Comparison of ENCODE assay signal across 9 cellular contexts in genomic region chr19:996051-996838, GRCh38. TPM values are rescaled to one million over a fixed set of nuclear protein-coding genes. Genes with fewer than 3 reads are reported as not detected.
DNase-seq lines count a peak whose midpoint lies in the region; ATAC-seq and TF ChIP-seq lines count a peak whose summit lies in the region.
"Had no signal": no experiment of that assay in that cellular context is flagged by ENCODE, and none has a peak within 500 bp of the region (broad histone marks: within the 10 kb centered on the region; RNA-seq: fewer than 3 reads in every experiment).

No MANE protein-coding gene starts in this region.

- DNase-seq in GM13976 (ENCODE audit: low spot score) = peak; percentile 82
- DNase-seq in activated T-helper 1 cell treated with anti-CD3 and anti-CD28 coated beads, Interleukin-12 subunit alpha, Interleukin-12 subunit beta, Interleukin-2, Interleukin-4 antibody, amounts not matched to agents 30 ng/mL and 10 ng/mL and 1 ng/mL, durations not matched to agents 14 hours and 24 hours and 36 hours (ENCODE audit: low spot score) = peak; percentile 69
- DNase-seq in hepatocyte (ENCODE audit: low spot score) = peak; percentile 88
- peak; percentile 37 to 60 (median 40) for DNase-seq in stimulated activated CD4-positive, alpha-beta T cell treated with anti-CD3 and anti-CD28 coated beads, TNF-alpha, amount 100 ng/mL, for 48 hours (ENCODE audit: low read depth in 3 of 3)

- no peaks in the 10 kb centered on the region for H3K27me3 ChIP-seq in OCI-LY3 (ENCODE audit: low read depth, low read length)
- peaks cover 46% of the 10 kb centered on the region for H3K27me3 ChIP-seq in hepatocyte

- 22% methylated on average over 58 of the region's 64 CpGs for WGBS in hepatocyte (ENCODE audit: low lambda C conversion rate, missing lambda C conversion rate)

- peaks cover 6% of the 10 kb centered on the region for H3K36me3 Mint-ChIP-seq in activated T-helper 1 cell treated with anti-CD3 and anti-CD28 coated beads, Interleukin-12 subunit alpha, Interleukin-12 subunit beta, Interleukin-2, Interleukin-4 antibody, amounts not matched to agents 30 ng/mL and 10 ng/mL and 1 ng/mL, durations not matched to agents 14 hours and 24 hours and 36 hours (ENCODE audit: low read depth)

- H3K36me3 ChIP-seq in OCI-LY3 (replicated peaks; ENCODE audit: low read depth, low read length) (peaks cover 20% of the 10 kb centered on the region), hepatocyte (replicated peaks; ENCODE audit: insufficient read depth, low read depth) (no peaks in the 10 kb centered on the region)

- ATAC-seq in GM19452 (IDR thresholded peaks at IDR 0.05; ENCODE audit: unreplicated experiment) = no peak
- no peak for ATAC-seq in HG02678 (IDR thresholded peaks at IDR 0.05; ENCODE audit: unreplicated experiment)
- no peak for ATAC-seq in GM21576 (IDR thresholded peaks at IDR 0.05; ENCODE audit: unreplicated experiment)

- H3K79me2 ChIP-seq in OCI-LY3 (ENCODE audit: low read length) (no peaks in the 10 kb centered on the region), hepatocyte (no peaks in the 10 kb centered on the region)

- no peak overlapping the region for H2AFZ ChIP-seq in OCI-LY3 (ENCODE audit: low read depth, low read length)
- no peak overlapping the region for H2AFZ ChIP-seq in hepatocyte

- no peaks in the 10 kb centered on the region for H3K9me2 ChIP-seq in hepatocyte (replicated peaks; ENCODE audit: insufficient read depth)

- H3K27me3 Mint-ChIP-seq in activated T-helper 1 cell treated with anti-CD3 and anti-CD28 coated beads, Interleukin-12 subunit alpha, Interleukin-12 subunit beta, Interleukin-2, Interleukin-4 antibody, amounts not matched to agents 30 ng/mL and 10 ng/mL and 1 ng/mL, durations not matched to agents 14 hours and 24 hours and 36 hours (ENCODE audit: insufficient read depth) = peaks cover 33% of the 10 kb centered on the region

- H3K4me3 ChIP-seq in OCI-LY3 (ENCODE audit: low read length) = no peak overlapping the region
- H3K4me3 ChIP-seq in hepatocyte = no peak overlapping the region

- no peak overlapping the region for H3K27ac Mint-ChIP-seq in activated T-helper 1 cell treated with anti-CD3 and anti-CD28 coated beads, Interleukin-12 subunit alpha, Interleukin-12 subunit beta, Interleukin-2, Interleukin-4 antibody, amounts not matched to agents 30 ng/mL and 10 ng/mL and 1 ng/mL, durations not matched to agents 14 hours and 24 hours and 36 hours

- intact Hi-C loops in activated T-helper 1 cell treated with anti-CD3 and anti-CD28 coated beads, Interleukin-12 subunit alpha, Interleukin-12 subunit beta, Interleukin-2, Interleukin-4 antibody, amounts not matched to agents 30 ng/mL and 10 ng/mL and 1 ng/mL, durations not matched to agents 14 hours and 24 hours and 36 hours (cut with micrococcal nuclease) = no loop called here

- no peak for TF ChIP-seq CTCF in GM13976 (IDR thresholded peaks at IDR 0.05; ENCODE audit: borderline replicate concordance, control extremely low read depth, extremely low read depth, insufficient read depth, missing control alignments)
- no peak for TF ChIP-seq CTCF in OCI-LY3 (IDR thresholded peaks at IDR 0.05; ENCODE audit: low read depth, low read length)
- no peak for TF ChIP-seq CTCF in hepatocyte (IDR thresholded peaks at IDR 0.05; ENCODE audit: poor library complexity)

- H3K9me3 ChIP-seq in OCI-LY3 (ENCODE audit: insufficient read depth, low read length) (no peaks in the 10 kb centered on the region), hepatocyte (ENCODE audit: low read depth) (no peaks in the 10 kb centered on the region)

- no peaks in the 10 kb centered on the region for H3K9me3 Mint-ChIP-seq in activated T-helper 1 cell treated with anti-CD3 and anti-CD28 coated beads, Interleukin-12 subunit alpha, Interleukin-12 subunit beta, Interleukin-2, Interleukin-4 antibody, amounts not matched to agents 30 ng/mL and 10 ng/mL and 1 ng/mL, durations not matched to agents 14 hours and 24 hours and 36 hours
- H3K9me3 Mint-ChIP-seq: neural crest cell had no signal

- no peak overlapping the region for H3K9ac ChIP-seq in OCI-LY3 (ENCODE audit: low read length)

- H3K4me2 ChIP-seq in OCI-LY3 (ENCODE audit: low read length) (peak overlapping the region; percentile 37), hepatocyte (peak overlapping the region; percentile 85)

- in situ Hi-C loops in GM13976 (cut with MboI; ENCODE audit: low sequenced_read_pairs, unreplicated experiment) = no loop called here

- H3K4me1 ChIP-seq in OCI-LY3 (ENCODE audit: low read length) = no peaks in the 10 kb centered on the region
- peaks cover 11% of the 10 kb centered on the region for H3K4me1 ChIP-seq in hepatocyte (ENCODE audit: insufficient read depth)

- H3K27ac ChIP-seq in OCI-LY3 (ENCODE audit: low read length) (no peak overlapping the region), hepatocyte (no peak overlapping the region)

- H4K20me1 ChIP-seq in OCI-LY3 (ENCODE audit: insufficient read depth, low read length) (no peaks in the 10 kb centered on the region), hepatocyte (ENCODE audit: insufficient read depth, poor library complexity, severe bottlenecking) (no peaks in the 10 kb centered on the region)

- H3K4me3 Mint-ChIP-seq in activated T-helper 1 cell treated with anti-CD3 and anti-CD28 coated beads, Interleukin-12 subunit alpha, Interleukin-12 subunit beta, Interleukin-2, Interleukin-4 antibody, amounts not matched to agents 30 ng/mL and 10 ng/mL and 1 ng/mL, durations not matched to agents 14 hours and 24 hours and 36 hours = peak overlapping the region; percentile 47
- H3K4me3 Mint-ChIP-seq: neural crest cell had no signal

- peaks cover 5% of the 10 kb centered on the region for H3K4me1 Mint-ChIP-seq in activated T-helper 1 cell treated with anti-CD3 and anti-CD28 coated beads, Interleukin-12 subunit alpha, Interleukin-12 subunit beta, Interleukin-2, Interleukin-4 antibody, amounts not matched to agents 30 ng/mL and 10 ng/mL and 1 ng/mL, durations not matched to agents 14 hours and 24 hours and 36 hours (ENCODE audit: low read depth)

RNA-seq across cellular contexts. Expression of gene GRIN3B, which starts 4.0 kb away (rescaled TPM):
- total RNA-seq in activated T-helper 1 cell treated with anti-CD3 and anti-CD28 coated beads, Interleukin-12 subunit alpha, Interleukin-12 subunit beta, Interleukin-2, Interleukin-4 antibody, amounts not matched to agents 30 ng/mL and 10 ng/mL and 1 ng/mL, durations not matched to agents 14 hours and 24 hours and 36 hours = not detected in 2 replicates
- total RNA-seq in hepatocyte = 0.30 and 0.64 TPM in 2 replicates
- polyA plus RNA-seq in hepatocyte = 0.48 and 0.49 TPM in 2 replicates

RNA-seq across cellular contexts. Expression of gene WDR18, which starts 12.1 kb away (rescaled TPM):
- total RNA-seq in activated T-helper 1 cell treated with anti-CD3 and anti-CD28 coated beads, Interleukin-12 subunit alpha, Interleukin-12 subunit beta, Interleukin-2, Interleukin-4 antibody, amounts not matched to agents 30 ng/mL and 10 ng/mL and 1 ng/mL, durations not matched to agents 14 hours and 24 hours and 36 hours = 105 and 108 TPM in 2 replicates
- total RNA-seq in hepatocyte = 57.8 and 60.0 TPM in 2 replicates
- polyA plus RNA-seq in hepatocyte = 160 and 169 TPM in 2 replicates

RNA-seq across cellular contexts. Expression of gene TMEM259, which starts 24.7 kb away (rescaled TPM):
- 162 and 170 TPM in 2 replicates for total RNA-seq in activated T-helper 1 cell treated with anti-CD3 and anti-CD28 coated beads, Interleukin-12 subunit alpha, Interleukin-12 subunit beta, Interleukin-2, Interleukin-4 antibody, amounts not matched to agents 30 ng/mL and 10 ng/mL and 1 ng/mL, durations not matched to agents 14 hours and 24 hours and 36 hours
- 108 and 169 TPM in 2 replicates for total RNA-seq in hepatocyte
- polyA plus RNA-seq in hepatocyte = 311 and 383 TPM in 2 replicates

RNA-seq across cellular contexts. Expression of gene RNU6-2, which starts 25.1 kb away (rescaled TPM):
- total RNA-seq in activated T-helper 1 cell treated with anti-CD3 and anti-CD28 coated beads, Interleukin-12 subunit alpha, Interleukin-12 subunit beta, Interleukin-2, Interleukin-4 antibody, amounts not matched to agents 30 ng/mL and 10 ng/mL and 1 ng/mL, durations not matched to agents 14 hours and 24 hours and 36 hours = not detected in 2 replicates
- total RNA-seq in hepatocyte = not detected in 2 replicates
- polyA plus RNA-seq in hepatocyte = not detected in 2 replicates
- total RNA-seq: neural crest cell had no signal

RNA-seq across cellular contexts. Expression of gene CNN2, which starts 30.2 kb away (rescaled TPM):
- total RNA-seq in activated T-helper 1 cell treated with anti-CD3 and anti-CD28 coated beads, Interleukin-12 subunit alpha, Interleukin-12 subunit beta, Interleukin-2, Interleukin-4 antibody, amounts not matched to agents 30 ng/mL and 10 ng/mL and 1 ng/mL, durations not matched to agents 14 hours and 24 hours and 36 hours = 112 and 114 TPM in 2 replicates
- 88.5 and 115 TPM in 2 replicates for total RNA-seq in hepatocyte
- 229 and 247 TPM in 2 replicates for polyA plus RNA-seq in hepatocyte
